In genomic region chr14:34060747-34061050, GRCh38 we compare ENCODE assay signal across 8 cellular contexts.
A peak's percentile ranks its signal among the peaks of the same experiment; 100 is the strongest.
DNase-seq lines count a peak whose midpoint lies in the region; ATAC-seq and TF ChIP-seq lines count a peak whose summit lies in the region.

No MANE protein-coding gene starts in this region.

- TF ChIP-seq POLR2A in heart left ventricle (IDR thresholded peaks at IDR 0.05): no peak

- no peak for DNase-seq in WERI-Rb-1
- DNase-seq in heart left ventricle: no peak
- DNase-seq in retinal pigment epithelial cell (ENCODE audit: low read depth): no peak
- no peak for DNase-seq in GM13976 (ENCODE audit: low spot score)
- DNase-seq in NCI-H69 (lab: John Stamatoyannopoulos, UW): no peak

- H3K4me3 ChIP-seq in WERI-Rb-1 (ENCODE audit: low read depth, low read length) (peak overlapping the region; percentile 64), heart left ventricle (peak overlapping the region; percentile 37 to 82 (median 64)), retinal pigment epithelial cell (ENCODE audit: low read length) (peak overlapping the region; percentile 55)

- H3K9me3 ChIP-seq in WERI-Rb-1 (ENCODE audit: severe bottlenecking): peaks cover 3% of the 10 kb centered on the region
- H3K9me3 ChIP-seq in heart left ventricle: no peaks in the 10 kb centered on the region

- peaks cover 0 to 44% (median 33%) of the 10 kb centered on the region in 12 donors for H3K4me1 ChIP-seq in heart left ventricle

- peak; percentile 24 for ATAC-seq in GM19023 (IDR thresholded peaks at IDR 0.05; ENCODE audit: unreplicated experiment)
- peak in 3 of 4 donors; percentile 29 to 34 (median 34) for ATAC-seq in heart left ventricle
- ATAC-seq in HG02852 (IDR thresholded peaks at IDR 0.05; ENCODE audit: unreplicated experiment): no peak
- no peak for ATAC-seq in HG03025 (IDR thresholded peaks at IDR 0.05; ENCODE audit: low FRiP score, unreplicated experiment)

- H3K27me3 ChIP-seq in WERI-Rb-1 (ENCODE audit: insufficient read depth, low read depth, severe bottlenecking) (no peaks in the 10 kb centered on the region), heart left ventricle (no peaks in the 10 kb centered on the region)

- H3K36me3 ChIP-seq in WERI-Rb-1 (no peaks in the 10 kb centered on the region), heart left ventricle (no peaks in the 10 kb centered on the region)

- in situ Hi-C loops in GM13976 (cut with MboI; ENCODE audit: low sequenced_read_pairs, unreplicated experiment): no loop called here

- H3K27ac ChIP-seq in WERI-Rb-1 (peak overlapping the region; percentile 50; the same call in 1 of the 2 replicates), heart left ventricle (peak overlapping the region; percentile 83 to 98 (median 95))

- intact Hi-C loops in heart left ventricle (cut with DNase I): loop anchor here in 6 of 10 donors (1.0 to 10.0 kb wide), 9 partner anchors 21 to 172 kb away; partner anchors contain the start of gene EGLN3 (in 4 of the 6)

- no peak for TF ChIP-seq CTCF in WERI-Rb-1 (IDR thresholded peaks at IDR 0.05; ENCODE audit: low read depth, low read length)
- no peak for TF ChIP-seq CTCF in heart left ventricle (IDR thresholded peaks at IDR 0.05)
- no peak for TF ChIP-seq CTCF in retinal pigment epithelial cell (conservative IDR thresholded peaks at IDR 0.05; ENCODE audit: low read depth, low read length)
- TF ChIP-seq CTCF in GM13976 (IDR thresholded peaks at IDR 0.05; ENCODE audit: borderline replicate concordance, control extremely low read depth, extremely low read depth, insufficient read depth, missing control alignments): no peak

- WGBS in heart left ventricle, 4 donors: 17 to 44% (median 24%) methylated on average over 7 to 9 of the region's 9 CpGs

Comparison
In these comparisons a context has a peak if more than half of its experiments do, and no peak if none do; other contexts are left out.
1. ATAC-seq: peak in GM19023 (single experiment) and heart left ventricle (3 of 4); none in HG02852 (single experiment) and HG03025 (single experiment).
2. Peak in every context shown above with its lines, with median percentiles within 50 percentile points of each other: H3K4me3 ChIP-seq.